1 cellular context compared by ENCODE assay signal in the genomic region with DNA sequence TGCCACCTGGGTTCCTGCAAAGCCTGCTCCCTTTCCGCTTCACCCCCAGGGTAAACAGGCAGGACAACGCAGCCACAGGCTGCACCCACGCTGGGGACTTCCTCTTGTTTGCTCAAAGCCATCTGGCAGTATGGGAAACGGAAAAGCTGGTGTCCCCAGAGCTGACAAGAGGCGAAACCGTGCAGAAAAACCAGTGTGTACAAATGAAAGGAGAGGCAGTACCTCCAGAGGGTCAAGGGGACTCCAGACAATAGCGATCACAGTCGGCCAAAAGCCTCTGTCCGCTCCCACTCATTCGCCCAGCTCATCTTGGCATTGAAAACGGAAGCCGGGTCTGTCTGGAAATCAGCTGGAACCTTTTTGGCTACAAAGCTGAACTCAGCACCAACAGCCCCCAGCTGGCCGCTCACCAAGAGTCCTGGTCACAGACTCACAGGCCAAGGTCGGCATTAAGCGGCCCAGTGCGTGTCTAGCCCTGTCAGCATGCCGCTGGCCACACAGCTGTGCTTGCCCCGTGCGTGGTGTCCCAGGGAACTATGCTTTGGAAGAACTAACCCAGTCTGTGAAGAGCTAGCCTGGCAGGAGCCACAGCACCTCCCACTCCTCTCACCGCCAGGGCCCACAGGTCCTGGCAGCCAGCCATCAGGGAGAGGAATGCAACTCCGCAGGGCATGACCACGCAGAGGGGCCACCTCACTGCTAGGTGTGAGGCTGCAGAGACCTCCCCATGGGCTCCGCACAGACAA.
TF ChIP-seq lines count a peak whose summit lies in the region.

No MANE protein-coding gene starts in this region.

TF ChIP-seq in HepG2, 621 proteins besides CTCF, POLR2A, EP300 and RAD21 (continued from another document and continues in another):
- TF ChIP-seq ZNF607 (CRISPR knock-in tag; IDR thresholded peaks at IDR 0.05; ENCODE audit: borderline replicate concordance) (0 out of 2 replicates have a peak, but pooled peaks have one; percentile 34), ZIK1 (CRISPR knock-in tag; IDR thresholded peaks at IDR 0.05; ENCODE audit: borderline replicate concordance, low read depth) (no peak), ZNF232 (CRISPR knock-in tag; IDR thresholded peaks at IDR 0.05; ENCODE audit: borderline replicate concordance) (no peak), ZKSCAN5 (CRISPR knock-in tag; IDR thresholded peaks at IDR 0.05) (no peak), PCBP1 (IDR thresholded peaks at IDR 0.05; ENCODE audit: borderline replicate concordance, low read depth, low read length) (no peak), ZFAT (CRISPR knock-in tag; conservative IDR thresholded peaks at IDR 0.05) (no peak), ZNF879 (CRISPR knock-in tag; IDR thresholded peaks at IDR 0.05) (no peak), CCAR2 (optimal IDR thresholded peaks at IDR 0.05; ENCODE audit: low read depth, low read length) (no peak), MIER2 (CRISPR knock-in tag; IDR thresholded peaks at IDR 0.05) (peak; percentile 17; the same call in 1 of the 2 replicates), ZNF205 (CRISPR knock-in tag; IDR thresholded peaks at IDR 0.05) (0 out of 2 replicates have a peak, but pooled peaks have one; percentile 20), CEBPG (CRISPR knock-in tag; IDR thresholded peaks at IDR 0.05) (no peak; the same call in 1 of the 2 replicates), ZNF431 (CRISPR knock-in tag; IDR thresholded peaks at IDR 0.05; ENCODE audit: borderline replicate concordance, low read depth) (no peak; the same call in 1 of the 2 replicates), MBNL3 (CRISPR knock-in tag; conservative IDR thresholded peaks at IDR 0.05) (no peak), PHF5A (CRISPR knock-in tag; IDR thresholded peaks at IDR 0.05; ENCODE audit: low read depth, unreplicated experiment) (no peak), NFE2L1 (CRISPR knock-in tag; IDR thresholded peaks at IDR 0.05; ENCODE audit: borderline replicate concordance) (no peak), SMAD9 (CRISPR knock-in tag; IDR thresholded peaks at IDR 0.05) (no peak), SAP130 (CRISPR knock-in tag; IDR thresholded peaks at IDR 0.05; ENCODE audit: low read depth) (peak; percentile 92), ZMAT3 (CRISPR knock-in tag; conservative IDR thresholded peaks at IDR 0.05) (peak; percentile 73; the same call in 1 of the 2 replicates), MED1 (CRISPR knock-in tag; IDR thresholded peaks at IDR 0.05) (peak; percentile 88), RBFOX2 (IDR thresholded peaks at IDR 0.05; ENCODE audit: low read depth, low read length) (no peak; the same call in 1 of the 2 replicates), ZNF772 (CRISPR knock-in tag; IDR thresholded peaks at IDR 0.05) (peak; percentile 51), ZNF317 (CRISPR knock-in tag; IDR thresholded peaks at IDR 0.05) (no peak), ZNF292 (CRISPR knock-in tag; IDR thresholded peaks at IDR 0.05; ENCODE audit: borderline replicate concordance, low read depth) (peak; percentile 86)
- TF ChIP-seq, protein P1, sequence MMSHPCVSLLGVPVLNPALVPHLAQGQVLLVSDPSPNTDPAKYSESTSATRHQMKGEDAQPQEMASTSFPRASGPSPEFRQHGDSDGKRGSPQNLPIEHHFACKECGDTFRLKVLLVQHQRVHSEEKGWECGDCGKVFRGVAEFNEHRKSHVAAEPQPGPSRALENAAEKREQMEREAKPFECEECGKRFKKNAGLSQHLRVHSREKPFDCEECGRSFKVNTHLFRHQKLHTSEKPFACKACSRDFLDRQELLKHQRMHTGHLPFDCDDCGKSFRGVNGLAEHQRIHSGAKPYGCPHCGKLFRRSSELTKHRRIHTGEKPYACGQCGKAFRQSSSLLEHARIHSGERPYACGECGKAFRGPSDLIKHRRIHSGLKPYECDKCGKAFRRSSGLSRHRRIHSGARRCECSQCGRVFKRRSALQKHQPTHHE (CRISPR knock-in tag; IDR thresholded peaks at IDR 0.05; ENCODE audit: borderline replicate concordance), result no peak
- TF ChIP-seq, protein P2, sequence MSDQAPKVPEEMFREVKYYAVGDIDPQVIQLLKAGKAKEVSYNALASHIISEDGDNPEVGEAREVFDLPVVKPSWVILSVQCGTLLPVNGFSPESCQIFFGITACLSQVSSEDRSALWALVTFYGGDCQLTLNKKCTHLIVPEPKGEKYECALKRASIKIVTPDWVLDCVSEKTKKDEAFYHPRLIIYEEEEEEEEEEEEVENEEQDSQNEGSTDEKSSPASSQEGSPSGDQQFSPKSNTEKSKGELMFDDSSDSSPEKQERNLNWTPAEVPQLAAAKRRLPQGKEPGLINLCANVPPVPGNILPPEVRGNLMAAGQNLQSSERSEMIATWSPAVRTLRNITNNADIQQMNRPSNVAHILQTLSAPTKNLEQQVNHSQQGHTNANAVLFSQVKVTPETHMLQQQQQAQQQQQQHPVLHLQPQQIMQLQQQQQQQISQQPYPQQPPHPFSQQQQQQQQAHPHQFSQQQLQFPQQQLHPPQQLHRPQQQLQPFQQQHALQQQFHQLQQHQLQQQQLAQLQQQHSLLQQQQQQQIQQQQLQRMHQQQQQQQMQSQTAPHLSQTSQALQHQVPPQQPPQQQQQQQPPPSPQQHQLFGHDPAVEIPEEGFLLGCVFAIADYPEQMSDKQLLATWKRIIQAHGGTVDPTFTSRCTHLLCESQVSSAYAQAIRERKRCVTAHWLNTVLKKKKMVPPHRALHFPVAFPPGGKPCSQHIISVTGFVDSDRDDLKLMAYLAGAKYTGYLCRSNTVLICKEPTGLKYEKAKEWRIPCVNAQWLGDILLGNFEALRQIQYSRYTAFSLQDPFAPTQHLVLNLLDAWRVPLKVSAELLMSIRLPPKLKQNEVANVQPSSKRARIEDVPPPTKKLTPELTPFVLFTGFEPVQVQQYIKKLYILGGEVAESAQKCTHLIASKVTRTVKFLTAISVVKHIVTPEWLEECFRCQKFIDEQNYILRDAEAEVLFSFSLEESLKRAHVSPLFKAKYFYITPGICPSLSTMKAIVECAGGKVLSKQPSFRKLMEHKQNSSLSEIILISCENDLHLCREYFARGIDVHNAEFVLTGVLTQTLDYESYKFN (CRISPR knock-in tag; conservative IDR thresholded peaks at IDR 0.05), result peak; percentile 78
- TF ChIP-seq, protein P3, sequence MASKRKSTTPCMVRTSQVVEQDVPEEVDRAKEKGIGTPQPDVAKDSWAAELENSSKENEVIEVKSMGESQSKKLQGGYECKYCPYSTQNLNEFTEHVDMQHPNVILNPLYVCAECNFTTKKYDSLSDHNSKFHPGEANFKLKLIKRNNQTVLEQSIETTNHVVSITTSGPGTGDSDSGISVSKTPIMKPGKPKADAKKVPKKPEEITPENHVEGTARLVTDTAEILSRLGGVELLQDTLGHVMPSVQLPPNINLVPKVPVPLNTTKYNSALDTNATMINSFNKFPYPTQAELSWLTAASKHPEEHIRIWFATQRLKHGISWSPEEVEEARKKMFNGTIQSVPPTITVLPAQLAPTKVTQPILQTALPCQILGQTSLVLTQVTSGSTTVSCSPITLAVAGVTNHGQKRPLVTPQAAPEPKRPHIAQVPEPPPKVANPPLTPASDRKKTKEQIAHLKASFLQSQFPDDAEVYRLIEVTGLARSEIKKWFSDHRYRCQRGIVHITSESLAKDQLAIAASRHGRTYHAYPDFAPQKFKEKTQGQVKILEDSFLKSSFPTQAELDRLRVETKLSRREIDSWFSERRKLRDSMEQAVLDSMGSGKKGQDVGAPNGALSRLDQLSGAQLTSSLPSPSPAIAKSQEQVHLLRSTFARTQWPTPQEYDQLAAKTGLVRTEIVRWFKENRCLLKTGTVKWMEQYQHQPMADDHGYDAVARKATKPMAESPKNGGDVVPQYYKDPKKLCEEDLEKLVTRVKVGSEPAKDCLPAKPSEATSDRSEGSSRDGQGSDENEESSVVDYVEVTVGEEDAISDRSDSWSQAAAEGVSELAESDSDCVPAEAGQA (IDR thresholded peaks at IDR 0.05; ENCODE audit: low read depth), result no peak
- TF ChIP-seq, protein P3 (CRISPR knock-in tag; IDR thresholded peaks at IDR 0.05; ENCODE audit: borderline replicate concordance), result no peak
- TF ChIP-seq, protein P4, sequence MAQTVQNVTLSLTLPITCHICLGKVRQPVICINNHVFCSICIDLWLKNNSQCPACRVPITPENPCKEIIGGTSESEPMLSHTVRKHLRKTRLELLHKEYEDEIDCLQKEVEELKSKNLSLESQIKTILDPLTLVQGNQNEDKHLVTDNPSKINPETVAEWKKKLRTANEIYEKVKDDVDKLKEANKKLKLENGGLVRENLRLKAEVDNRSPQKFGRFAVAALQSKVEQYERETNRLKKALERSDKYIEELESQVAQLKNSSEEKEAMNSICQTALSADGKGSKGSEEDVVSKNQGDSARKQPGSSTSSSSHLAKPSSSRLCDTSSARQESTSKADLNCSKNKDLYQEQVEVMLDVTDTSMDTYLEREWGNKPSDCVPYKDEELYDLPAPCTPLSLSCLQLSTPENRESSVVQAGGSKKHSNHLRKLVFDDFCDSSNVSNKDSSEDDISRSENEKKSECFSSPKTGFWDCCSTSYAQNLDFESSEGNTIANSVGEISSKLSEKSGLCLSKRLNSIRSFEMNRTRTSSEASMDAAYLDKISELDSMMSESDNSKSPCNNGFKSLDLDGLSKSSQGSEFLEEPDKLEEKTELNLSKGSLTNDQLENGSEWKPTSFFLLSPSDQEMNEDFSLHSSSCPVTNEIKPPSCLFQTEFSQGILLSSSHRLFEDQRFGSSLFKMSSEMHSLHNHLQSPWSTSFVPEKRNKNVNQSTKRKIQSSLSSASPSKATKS (CRISPR knock-in tag; IDR thresholded peaks at IDR 0.05), result no peak
- TF ChIP-seq, protein P5, sequence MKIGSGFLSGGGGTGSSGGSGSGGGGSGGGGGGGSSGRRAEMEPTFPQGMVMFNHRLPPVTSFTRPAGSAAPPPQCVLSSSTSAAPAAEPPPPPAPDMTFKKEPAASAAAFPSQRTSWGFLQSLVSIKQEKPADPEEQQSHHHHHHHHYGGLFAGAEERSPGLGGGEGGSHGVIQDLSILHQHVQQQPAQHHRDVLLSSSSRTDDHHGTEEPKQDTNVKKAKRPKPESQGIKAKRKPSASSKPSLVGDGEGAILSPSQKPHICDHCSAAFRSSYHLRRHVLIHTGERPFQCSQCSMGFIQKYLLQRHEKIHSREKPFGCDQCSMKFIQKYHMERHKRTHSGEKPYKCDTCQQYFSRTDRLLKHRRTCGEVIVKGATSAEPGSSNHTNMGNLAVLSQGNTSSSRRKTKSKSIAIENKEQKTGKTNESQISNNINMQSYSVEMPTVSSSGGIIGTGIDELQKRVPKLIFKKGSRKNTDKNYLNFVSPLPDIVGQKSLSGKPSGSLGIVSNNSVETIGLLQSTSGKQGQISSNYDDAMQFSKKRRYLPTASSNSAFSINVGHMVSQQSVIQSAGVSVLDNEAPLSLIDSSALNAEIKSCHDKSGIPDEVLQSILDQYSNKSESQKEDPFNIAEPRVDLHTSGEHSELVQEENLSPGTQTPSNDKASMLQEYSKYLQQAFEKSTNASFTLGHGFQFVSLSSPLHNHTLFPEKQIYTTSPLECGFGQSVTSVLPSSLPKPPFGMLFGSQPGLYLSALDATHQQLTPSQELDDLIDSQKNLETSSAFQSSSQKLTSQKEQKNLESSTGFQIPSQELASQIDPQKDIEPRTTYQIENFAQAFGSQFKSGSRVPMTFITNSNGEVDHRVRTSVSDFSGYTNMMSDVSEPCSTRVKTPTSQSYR (CRISPR knock-in tag; IDR thresholded peaks at IDR 0.05; ENCODE audit: borderline replicate concordance), result no peak; the same call in 1 of the 2 replicates
- TF ChIP-seq, protein P6, sequence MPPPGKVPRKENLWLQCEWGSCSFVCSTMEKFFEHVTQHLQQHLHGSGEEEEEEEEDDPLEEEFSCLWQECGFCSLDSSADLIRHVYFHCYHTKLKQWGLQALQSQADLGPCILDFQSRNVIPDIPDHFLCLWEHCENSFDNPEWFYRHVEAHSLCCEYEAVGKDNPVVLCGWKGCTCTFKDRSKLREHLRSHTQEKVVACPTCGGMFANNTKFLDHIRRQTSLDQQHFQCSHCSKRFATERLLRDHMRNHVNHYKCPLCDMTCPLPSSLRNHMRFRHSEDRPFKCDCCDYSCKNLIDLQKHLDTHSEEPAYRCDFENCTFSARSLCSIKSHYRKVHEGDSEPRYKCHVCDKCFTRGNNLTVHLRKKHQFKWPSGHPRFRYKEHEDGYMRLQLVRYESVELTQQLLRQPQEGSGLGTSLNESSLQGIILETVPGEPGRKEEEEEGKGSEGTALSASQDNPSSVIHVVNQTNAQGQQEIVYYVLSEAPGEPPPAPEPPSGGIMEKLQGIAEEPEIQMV (CRISPR knock-in tag; IDR thresholded peaks at IDR 0.05; ENCODE audit: low read depth), result peak; percentile 52; the same call in 1 of the 2 replicates
- TF ChIP-seq, protein P7, sequence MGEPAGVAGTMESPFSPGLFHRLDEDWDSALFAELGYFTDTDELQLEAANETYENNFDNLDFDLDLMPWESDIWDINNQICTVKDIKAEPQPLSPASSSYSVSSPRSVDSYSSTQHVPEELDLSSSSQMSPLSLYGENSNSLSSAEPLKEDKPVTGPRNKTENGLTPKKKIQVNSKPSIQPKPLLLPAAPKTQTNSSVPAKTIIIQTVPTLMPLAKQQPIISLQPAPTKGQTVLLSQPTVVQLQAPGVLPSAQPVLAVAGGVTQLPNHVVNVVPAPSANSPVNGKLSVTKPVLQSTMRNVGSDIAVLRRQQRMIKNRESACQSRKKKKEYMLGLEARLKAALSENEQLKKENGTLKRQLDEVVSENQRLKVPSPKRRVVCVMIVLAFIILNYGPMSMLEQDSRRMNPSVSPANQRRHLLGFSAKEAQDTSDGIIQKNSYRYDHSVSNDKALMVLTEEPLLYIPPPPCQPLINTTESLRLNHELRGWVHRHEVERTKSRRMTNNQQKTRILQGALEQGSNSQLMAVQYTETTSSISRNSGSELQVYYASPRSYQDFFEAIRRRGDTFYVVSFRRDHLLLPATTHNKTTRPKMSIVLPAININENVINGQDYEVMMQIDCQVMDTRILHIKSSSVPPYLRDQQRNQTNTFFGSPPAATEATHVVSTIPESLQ (CRISPR knock-in tag; conservative IDR thresholded peaks at IDR 0.05), result no peak
- TF ChIP-seq, protein P8, sequence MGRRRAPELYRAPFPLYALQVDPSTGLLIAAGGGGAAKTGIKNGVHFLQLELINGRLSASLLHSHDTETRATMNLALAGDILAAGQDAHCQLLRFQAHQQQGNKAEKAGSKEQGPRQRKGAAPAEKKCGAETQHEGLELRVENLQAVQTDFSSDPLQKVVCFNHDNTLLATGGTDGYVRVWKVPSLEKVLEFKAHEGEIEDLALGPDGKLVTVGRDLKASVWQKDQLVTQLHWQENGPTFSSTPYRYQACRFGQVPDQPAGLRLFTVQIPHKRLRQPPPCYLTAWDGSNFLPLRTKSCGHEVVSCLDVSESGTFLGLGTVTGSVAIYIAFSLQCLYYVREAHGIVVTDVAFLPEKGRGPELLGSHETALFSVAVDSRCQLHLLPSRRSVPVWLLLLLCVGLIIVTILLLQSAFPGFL (CRISPR knock-in tag; IDR thresholded peaks at IDR 0.05), result no peak
